Comparison of ENCODE assay signal across 1 cellular context in the genomic region with DNA sequence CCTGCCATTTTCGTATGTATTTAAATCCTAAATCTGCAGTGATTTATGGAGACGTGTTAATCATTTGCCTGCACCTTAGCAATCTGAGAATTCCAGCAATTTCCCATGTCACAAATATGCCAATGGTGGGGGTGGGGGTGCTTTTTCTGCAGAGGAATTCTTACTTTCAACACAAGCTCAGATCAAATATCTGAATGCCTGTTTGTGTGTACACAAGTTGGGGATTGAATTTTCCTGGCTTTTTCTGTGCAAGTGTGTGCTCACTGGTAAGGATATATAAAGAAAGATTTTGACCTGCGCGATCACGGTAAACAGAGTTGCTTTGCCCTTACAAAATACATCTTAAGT.
TF ChIP-seq lines count a peak whose summit lies in the region.

No MANE protein-coding gene starts in this region.

TF ChIP-seq in GM23338, 12 proteins besides CTCF, POLR2A, EP300 and RAD21 (continued from another document):
- TF ChIP-seq, protein P1, sequence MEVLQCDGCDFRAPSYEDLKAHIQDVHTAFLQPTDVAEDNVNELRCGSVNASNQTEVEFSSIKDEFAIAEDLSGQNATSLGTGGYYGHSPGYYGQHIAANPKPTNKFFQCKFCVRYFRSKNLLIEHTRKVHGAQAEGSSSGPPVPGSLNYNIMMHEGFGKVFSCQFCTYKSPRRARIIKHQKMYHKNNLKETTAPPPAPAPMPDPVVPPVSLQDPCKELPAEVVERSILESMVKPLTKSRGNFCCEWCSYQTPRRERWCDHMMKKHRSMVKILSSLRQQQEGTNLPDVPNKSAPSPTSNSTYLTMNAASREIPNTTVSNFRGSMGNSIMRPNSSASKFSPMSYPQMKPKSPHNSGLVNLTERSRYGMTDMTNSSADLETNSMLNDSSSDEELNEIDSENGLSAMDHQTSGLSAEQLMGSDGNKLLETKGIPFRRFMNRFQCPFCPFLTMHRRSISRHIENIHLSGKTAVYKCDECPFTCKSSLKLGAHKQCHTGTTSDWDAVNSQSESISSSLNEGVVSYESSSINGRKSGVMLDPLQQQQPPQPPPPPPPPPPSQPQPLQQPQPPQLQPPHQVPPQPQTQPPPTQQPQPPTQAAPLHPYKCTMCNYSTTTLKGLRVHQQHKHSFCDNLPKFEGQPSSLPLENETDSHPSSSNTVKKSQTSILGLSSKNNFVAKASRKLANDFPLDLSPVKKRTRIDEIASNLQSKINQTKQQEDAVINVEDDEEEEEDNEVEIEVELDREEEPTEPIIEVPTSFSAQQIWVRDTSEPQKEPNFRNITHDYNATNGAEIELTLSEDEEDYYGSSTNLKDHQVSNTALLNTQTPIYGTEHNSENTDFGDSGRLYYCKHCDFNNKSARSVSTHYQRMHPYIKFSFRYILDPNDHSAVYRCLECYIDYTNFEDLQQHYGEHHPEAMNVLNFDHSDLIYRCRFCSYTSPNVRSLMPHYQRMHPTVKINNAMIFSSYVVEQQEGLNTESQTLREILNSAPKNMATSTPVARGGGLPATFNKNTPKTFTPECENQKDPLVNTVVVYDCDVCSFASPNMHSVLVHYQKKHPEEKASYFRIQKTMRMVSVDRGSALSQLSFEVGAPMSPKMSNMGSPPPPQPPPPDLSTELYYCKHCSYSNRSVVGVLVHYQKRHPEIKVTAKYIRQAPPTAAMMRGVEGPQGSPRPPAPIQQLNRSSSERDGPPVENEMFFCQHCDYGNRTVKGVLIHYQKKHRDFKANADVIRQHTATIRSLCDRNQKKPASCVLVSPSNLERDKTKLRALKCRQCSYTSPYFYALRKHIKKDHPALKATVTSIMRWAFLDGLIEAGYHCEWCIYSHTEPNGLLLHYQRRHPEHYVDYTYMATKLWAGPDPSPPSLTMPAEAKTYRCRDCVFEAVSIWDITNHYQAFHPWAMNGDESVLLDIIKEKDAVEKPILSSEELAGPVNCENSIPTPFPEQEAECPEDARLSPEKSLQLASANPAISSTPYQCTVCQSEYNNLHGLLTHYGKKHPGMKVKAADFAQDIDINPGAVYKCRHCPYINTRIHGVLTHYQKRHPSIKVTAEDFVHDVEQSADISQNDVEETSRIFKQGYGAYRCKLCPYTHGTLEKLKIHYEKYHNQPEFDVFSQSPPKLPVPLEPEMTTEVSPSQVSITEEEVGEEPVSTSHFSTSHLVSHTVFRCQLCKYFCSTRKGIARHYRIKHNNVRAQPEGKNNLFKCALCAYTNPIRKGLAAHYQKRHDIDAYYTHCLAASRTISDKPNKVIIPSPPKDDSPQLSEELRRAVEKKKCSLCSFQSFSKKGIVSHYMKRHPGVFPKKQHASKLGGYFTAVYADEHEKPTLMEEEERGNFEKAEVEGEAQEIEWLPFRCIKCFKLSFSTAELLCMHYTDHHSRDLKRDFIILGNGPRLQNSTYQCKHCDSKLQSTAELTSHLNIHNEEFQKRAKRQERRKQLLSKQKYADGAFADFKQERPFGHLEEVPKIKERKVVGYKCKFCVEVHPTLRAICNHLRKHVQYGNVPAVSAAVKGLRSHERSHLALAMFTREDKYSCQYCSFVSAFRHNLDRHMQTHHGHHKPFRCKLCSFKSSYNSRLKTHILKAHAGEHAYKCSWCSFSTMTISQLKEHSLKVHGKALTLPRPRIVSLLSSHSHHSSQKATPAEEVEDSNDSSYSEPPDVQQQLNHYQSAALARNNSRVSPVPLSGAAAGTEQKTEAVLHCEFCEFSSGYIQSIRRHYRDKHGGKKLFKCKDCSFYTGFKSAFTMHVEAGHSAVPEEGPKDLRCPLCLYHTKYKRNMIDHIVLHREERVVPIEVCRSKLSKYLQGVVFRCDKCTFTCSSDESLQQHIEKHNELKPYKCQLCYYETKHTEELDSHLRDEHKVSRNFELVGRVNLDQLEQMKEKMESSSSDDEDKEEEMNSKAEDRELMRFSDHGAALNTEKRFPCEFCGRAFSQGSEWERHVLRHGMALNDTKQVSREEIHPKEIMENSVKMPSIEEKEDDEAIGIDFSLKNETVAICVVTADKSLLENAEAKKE (CRISPR knock-in tag; IDR thresholded peaks at IDR 0.05) = no peak
- TF ChIP-seq POLR2AphosphoS5 (IDR thresholded peaks at IDR 0.05; ENCODE audit: low read depth) (no peak), CREB1 (CRISPR knock-in tag; IDR thresholded peaks at IDR 0.05; ENCODE audit: low read depth) (no peak), JUNB (IDR thresholded peaks at IDR 0.05; ENCODE audit: unreplicated experiment) (no peak), STAT1 (IDR thresholded peaks at IDR 0.05; ENCODE audit: unreplicated experiment) (no peak), EZH2phosphoT487 (IDR thresholded peaks at IDR 0.05; ENCODE audit: unreplicated experiment) (no peak)
- TF ChIP-seq, protein P2, sequence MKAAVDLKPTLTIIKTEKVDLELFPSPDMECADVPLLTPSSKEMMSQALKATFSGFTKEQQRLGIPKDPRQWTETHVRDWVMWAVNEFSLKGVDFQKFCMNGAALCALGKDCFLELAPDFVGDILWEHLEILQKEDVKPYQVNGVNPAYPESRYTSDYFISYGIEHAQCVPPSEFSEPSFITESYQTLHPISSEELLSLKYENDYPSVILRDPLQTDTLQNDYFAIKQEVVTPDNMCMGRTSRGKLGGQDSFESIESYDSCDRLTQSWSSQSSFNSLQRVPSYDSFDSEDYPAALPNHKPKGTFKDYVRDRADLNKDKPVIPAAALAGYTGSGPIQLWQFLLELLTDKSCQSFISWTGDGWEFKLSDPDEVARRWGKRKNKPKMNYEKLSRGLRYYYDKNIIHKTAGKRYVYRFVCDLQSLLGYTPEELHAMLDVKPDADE (IDR thresholded peaks at IDR 0.05) = no peak
- TF ChIP-seq, protein P3, sequence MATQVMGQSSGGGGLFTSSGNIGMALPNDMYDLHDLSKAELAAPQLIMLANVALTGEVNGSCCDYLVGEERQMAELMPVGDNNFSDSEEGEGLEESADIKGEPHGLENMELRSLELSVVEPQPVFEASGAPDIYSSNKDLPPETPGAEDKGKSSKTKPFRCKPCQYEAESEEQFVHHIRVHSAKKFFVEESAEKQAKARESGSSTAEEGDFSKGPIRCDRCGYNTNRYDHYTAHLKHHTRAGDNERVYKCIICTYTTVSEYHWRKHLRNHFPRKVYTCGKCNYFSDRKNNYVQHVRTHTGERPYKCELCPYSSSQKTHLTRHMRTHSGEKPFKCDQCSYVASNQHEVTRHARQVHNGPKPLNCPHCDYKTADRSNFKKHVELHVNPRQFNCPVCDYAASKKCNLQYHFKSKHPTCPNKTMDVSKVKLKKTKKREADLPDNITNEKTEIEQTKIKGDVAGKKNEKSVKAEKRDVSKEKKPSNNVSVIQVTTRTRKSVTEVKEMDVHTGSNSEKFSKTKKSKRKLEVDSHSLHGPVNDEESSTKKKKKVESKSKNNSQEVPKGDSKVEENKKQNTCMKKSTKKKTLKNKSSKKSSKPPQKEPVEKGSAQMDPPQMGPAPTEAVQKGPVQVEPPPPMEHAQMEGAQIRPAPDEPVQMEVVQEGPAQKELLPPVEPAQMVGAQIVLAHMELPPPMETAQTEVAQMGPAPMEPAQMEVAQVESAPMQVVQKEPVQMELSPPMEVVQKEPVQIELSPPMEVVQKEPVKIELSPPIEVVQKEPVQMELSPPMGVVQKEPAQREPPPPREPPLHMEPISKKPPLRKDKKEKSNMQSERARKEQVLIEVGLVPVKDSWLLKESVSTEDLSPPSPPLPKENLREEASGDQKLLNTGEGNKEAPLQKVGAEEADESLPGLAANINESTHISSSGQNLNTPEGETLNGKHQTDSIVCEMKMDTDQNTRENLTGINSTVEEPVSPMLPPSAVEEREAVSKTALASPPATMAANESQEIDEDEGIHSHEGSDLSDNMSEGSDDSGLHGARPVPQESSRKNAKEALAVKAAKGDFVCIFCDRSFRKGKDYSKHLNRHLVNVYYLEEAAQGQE (IDR thresholded peaks at IDR 0.05; ENCODE audit: unreplicated experiment) = no peak
